In genomic region chr14:24299255-24300191, GRCh38 we compare ENCODE assay signal across 1 cellular context.
A peak's percentile ranks its signal among the peaks of the same experiment; 100 is the strongest.
TF ChIP-seq lines count a peak whose summit lies in the region.

DHRS1 (minus strand) TSS chr14:24299780; CDS start chr14:24299106, 674 bp downstream.
NOP9 (plus strand) TSS chr14:24299850; CDS start chr14:24299955, 105 bp downstream.

TF ChIP-seq in HepG2, 621 proteins besides CTCF, POLR2A, EP300 and RAD21 (continued from another document and continues in another):
- no peak for TF ChIP-seq ZNF20 (CRISPR knock-in tag; IDR thresholded peaks at IDR 0.05)
- peak; percentile 99 for TF ChIP-seq KDM2A (CRISPR knock-in tag; IDR thresholded peaks at IDR 0.05; ENCODE audit: borderline replicate concordance, low read depth)
- TF ChIP-seq ZNF432 (CRISPR knock-in tag; IDR thresholded peaks at IDR 0.05; ENCODE audit: borderline replicate concordance), result no peak
- TF ChIP-seq ZSCAN9 (CRISPR knock-in tag; IDR thresholded peaks at IDR 0.05; ENCODE audit: borderline replicate concordance), result no peak; the same call in 1 of the 2 replicates
- TF ChIP-seq HDAC2 (CRISPR knock-in tag; IDR thresholded peaks at IDR 0.05), result peak; percentile 92
- TF ChIP-seq MEF2D (CRISPR knock-in tag; IDR thresholded peaks at IDR 0.05), result peak; percentile 98
- TF ChIP-seq FOXA3 (CRISPR knock-in tag; IDR thresholded peaks at IDR 0.05), result peak; percentile 83
- peak; percentile 90 for TF ChIP-seq ZBTB10 (CRISPR knock-in tag; IDR thresholded peaks at IDR 0.05; ENCODE audit: borderline replicate concordance)
- no peak for TF ChIP-seq MAFG (CRISPR knock-in tag; IDR thresholded peaks at IDR 0.05)
- 0 out of 2 replicates have a peak, but pooled peaks have one; percentile 56 for TF ChIP-seq ARID3A (IDR thresholded peaks at IDR 0.05; ENCODE audit: low read depth, low read length)
- peak; percentile 96; the same call in 1 of the 2 replicates for TF ChIP-seq SATB2 (CRISPR knock-in tag; IDR thresholded peaks at IDR 0.05)
- peak; percentile 50; the same call in 1 of the 2 replicates for TF ChIP-seq DNMT3B (CRISPR knock-in tag; conservative IDR thresholded peaks at IDR 0.05)
- no peak for TF ChIP-seq PHB2 (IDR thresholded peaks at IDR 0.05; ENCODE audit: partially characterized antibody)
- peak; percentile 76 for TF ChIP-seq ATF3 (CRISPR knock-in tag; IDR thresholded peaks at IDR 0.05)
- peak; percentile 84 for TF ChIP-seq ZNF333 (CRISPR knock-in tag; IDR thresholded peaks at IDR 0.05; ENCODE audit: borderline replicate concordance)
- peak; percentile 90; the same call in 1 of the 2 replicates for TF ChIP-seq ZNF724P (CRISPR knock-in tag; IDR thresholded peaks at IDR 0.05; ENCODE audit: borderline replicate concordance)
- peak; percentile 96 for TF ChIP-seq POLR2AphosphoS5 (IDR thresholded peaks at IDR 0.05; ENCODE audit: low read depth, low read length)
- peak; percentile 34 for TF ChIP-seq CHD2 (IDR thresholded peaks at IDR 0.05; ENCODE audit: low read depth, low read length)
- TF ChIP-seq DR1 (CRISPR knock-in tag; IDR thresholded peaks at IDR 0.05), result no peak; the same call in 1 of the 2 replicates
- TF ChIP-seq RXRA (CRISPR knock-in tag; IDR thresholded peaks at IDR 0.05), result peak; percentile 72; the same call in 1 of the 2 replicates
- no peak for TF ChIP-seq CCAR2 (optimal IDR thresholded peaks at IDR 0.05; ENCODE audit: low read depth, low read length)
- TF ChIP-seq THRA (CRISPR knock-in tag; IDR thresholded peaks at IDR 0.05; ENCODE audit: borderline replicate concordance), result peak; percentile 79
- no peak; the same call in 1 of the 2 replicates for TF ChIP-seq ZNF512B (CRISPR knock-in tag; IDR thresholded peaks at IDR 0.05; ENCODE audit: borderline replicate concordance)
- TF ChIP-seq SIX4 (CRISPR knock-in tag; IDR thresholded peaks at IDR 0.05), result no peak
- peak; percentile 46; the same call in 1 of the 2 replicates for TF ChIP-seq HIC2 (CRISPR knock-in tag; IDR thresholded peaks at IDR 0.05; ENCODE audit: low read depth)
- TF ChIP-seq CBX1 (IDR thresholded peaks at IDR 0.05; ENCODE audit: low read depth), result peak; percentile 96
- TF ChIP-seq SRSF1 (optimal IDR thresholded peaks at IDR 0.05; ENCODE audit: low read depth, low read length), result peak; percentile 41
- peak; percentile 97 for TF ChIP-seq ZNF816 (CRISPR knock-in tag; IDR thresholded peaks at IDR 0.05; ENCODE audit: borderline replicate concordance)
- TF ChIP-seq ARID4A (CRISPR knock-in tag; IDR thresholded peaks at IDR 0.05; ENCODE audit: borderline replicate concordance), result peak; percentile 100
- peak; percentile 94 for TF ChIP-seq ZNF317 (CRISPR knock-in tag; IDR thresholded peaks at IDR 0.05)
- peak; percentile 48; the same call in 1 of the 2 replicates for TF ChIP-seq KLF13 (CRISPR knock-in tag; IDR thresholded peaks at IDR 0.05)
- peak; percentile 99 for TF ChIP-seq HOXA3 (CRISPR knock-in tag; IDR thresholded peaks at IDR 0.05)
- TF ChIP-seq NONO (IDR thresholded peaks at IDR 0.05), result no peak
- no peak for TF ChIP-seq NONO (CRISPR knock-in tag; conservative IDR thresholded peaks at IDR 0.05)
- peak; percentile 32; the same call in 1 of the 2 replicates for TF ChIP-seq STAG1 (CRISPR knock-in tag; IDR thresholded peaks at IDR 0.05)
- peak; percentile 99; the same call in 1 of the 2 replicates for TF ChIP-seq ZNF567 (CRISPR knock-in tag; IDR thresholded peaks at IDR 0.05; ENCODE audit: borderline replicate concordance)
- no peak for TF ChIP-seq ZNF878 (CRISPR knock-in tag; IDR thresholded peaks at IDR 0.05)
- no peak for TF ChIP-seq BCLAF1 (IDR thresholded peaks at IDR 0.05)
- peak; percentile 99 for TF ChIP-seq ASH2L (IDR thresholded peaks at IDR 0.05; ENCODE audit: insufficient read length, low read depth, low read length)
- TF ChIP-seq FOXK2 (IDR thresholded peaks at IDR 0.05), result peak; percentile 86
- TF ChIP-seq ZSCAN21 (CRISPR knock-in tag; IDR thresholded peaks at IDR 0.05; ENCODE audit: borderline replicate concordance), result peak; percentile 98
- TF ChIP-seq CEBPB (IDR thresholded peaks at IDR 0.05; ENCODE audit: borderline replicate concordance, low read depth, low read length), result peak; percentile 7; the same call in 1 of the 2 replicates
- TF ChIP-seq TAF15 (IDR thresholded peaks at IDR 0.05; ENCODE audit: low read depth, low read length, poor library complexity, severe bottlenecking), result peak; percentile 96
- TF ChIP-seq HMGA1 (CRISPR knock-in tag; conservative IDR thresholded peaks at IDR 0.05), result no peak
- TF ChIP-seq GABPB1 (CRISPR knock-in tag; IDR thresholded peaks at IDR 0.05), result peak; percentile 93
- peak; percentile 100 for TF ChIP-seq CREB1 (IDR thresholded peaks at IDR 0.05)
- no peak for TF ChIP-seq CREB1 (CRISPR knock-in tag; IDR thresholded peaks at IDR 0.05)
- peak; percentile 62; the same call in 1 of the 2 replicates for TF ChIP-seq FOSL1 (CRISPR knock-in tag; IDR thresholded peaks at IDR 0.05; ENCODE audit: borderline replicate concordance)
